12 cellular contexts compared by ENCODE assay signal in genomic region chr10:120145107-120145506, GRCh38.
DNase-seq lines count a peak whose midpoint lies in the region; ATAC-seq, FAIRE-seq and TF ChIP-seq lines count a peak whose summit lies in the region.
"Had no signal": no experiment of that assay in that cellular context is flagged by ENCODE, and none has a peak within 500 bp of the region (broad histone marks: within the 10 kb centered on the region; RNA-seq: fewer than 3 reads in every experiment).

No MANE protein-coding gene starts in this region.

- no peaks in the 10 kb centered on the region for H3K27me3 ChIP-seq in GM23338 (ENCODE audit: insufficient read depth)
- H3K27me3 ChIP-seq in K562 (ENCODE audit: control insufficient read depth in 2 of 2, insufficient read depth in 2 of 2, low read length in 2 of 2): peaks cover 0 to 11% of the 10 kb centered on the region in 2 experiments; a peak in 2 of 5 replicates
- H3K27me3 ChIP-seq in osteoblast (ENCODE audit: insufficient read depth, low read length): no peaks in the 10 kb centered on the region
- no peaks in the 10 kb centered on the region for H3K27me3 ChIP-seq in ascending aorta

- H3K27ac ChIP-seq in GM23338 (ENCODE audit: low read depth): no peak overlapping the region
- H3K27ac ChIP-seq in K562 (ENCODE audit: extremely low read depth, low read depth, low read length): no peak overlapping the region
- H3K27ac ChIP-seq in osteoblast (ENCODE audit: low read depth, low read length): no peak overlapping the region
- H3K27ac ChIP-seq in ascending aorta: no peak overlapping the region
- H3K27ac ChIP-seq: A549 had no signal

- H3K4me1 ChIP-seq in GM23338 (ENCODE audit: insufficient read depth) (no peaks in the 10 kb centered on the region), K562 (replicated peaks in 1 of 2; ENCODE audit: control insufficient read depth in 2 of 2, insufficient read depth in 2 of 2, low read length in 2 of 2) (peaks cover 6 to 14% of the 10 kb centered on the region in 2 experiments; a peak in 3 of 5 replicates), osteoblast (ENCODE audit: insufficient read depth, low read length) (no peaks in the 10 kb centered on the region), ascending aorta (no peaks in the 10 kb centered on the region)
- H3K4me1 ChIP-seq: A549 had no signal

- peaks cover 1% of the 10 kb centered on the region; the same call in 2 of the 3 replicates for H3K4me1 Mint-ChIP-seq in GM23338
- H3K4me1 Mint-ChIP-seq in activated naive CD8-positive, alpha-beta T cell treated with anti-CD3 and anti-CD28 coated beads for 36 hours: no peaks in the 10 kb centered on the region
- peaks cover under 1% of the 10 kb centered on the region for H3K4me1 Mint-ChIP-seq in WTC11
- H3K4me1 Mint-ChIP-seq: CD8-positive, alpha-beta memory T cell had no signal

- TF ChIP-seq CTCF in GM23338 (conservative IDR thresholded peaks at IDR 0.05; ENCODE audit: low read depth in 2 of 2): no peak
- TF ChIP-seq CTCF in K562 (IDR thresholded peaks at IDR 0.05 in 2 of 3, conservative IDR thresholded peaks at IDR 0.05 in 1 of 3; ENCODE audit: insufficient read depth in 2 of 3, low read depth in 1 of 3, low read length in 3 of 3): no peak
- no peak for TF ChIP-seq CTCF in osteoblast (IDR thresholded peaks at IDR 0.05; ENCODE audit: extremely low read depth, low read depth, low read length)
- no peak for TF ChIP-seq CTCF in ascending aorta (IDR thresholded peaks at IDR 0.05)
- TF ChIP-seq CTCF in WTC11 (IDR thresholded peaks at IDR 0.05): no peak

- H3K4me3 ChIP-seq in GM23338 (no peak overlapping the region), K562 (no peak overlapping the region), osteoblast (ENCODE audit: insufficient read depth, low read length) (no peak overlapping the region), ascending aorta (no peak overlapping the region)
- H3K4me3 ChIP-seq: A549 had no signal

- H3K9me3 Mint-ChIP-seq in GM23338 (no peaks in the 10 kb centered on the region), WTC11 (no peaks in the 10 kb centered on the region; the same call in 1 of the 2 replicates)
- H3K9me3 Mint-ChIP-seq in activated naive CD8-positive, alpha-beta T cell treated with anti-CD3 and anti-CD28 coated beads for 36 hours: no peaks in the 10 kb centered on the region
- H3K9me3 Mint-ChIP-seq: CD8-positive, alpha-beta memory T cell had no signal

- in situ Hi-C loops in K562 (cut with MboI): no loop called here

- H4K20me1 ChIP-seq in GM23338 (replicated peaks; ENCODE audit: insufficient read depth) (no peaks in the 10 kb centered on the region), K562 (replicated peaks; ENCODE audit: control insufficient read depth, insufficient read depth, low read length) (no peaks in the 10 kb centered on the region; the same call in 1 of the 2 replicates), osteoblast (ENCODE audit: insufficient read depth, low read length) (no peaks in the 10 kb centered on the region)

- POLR2A ChIA-PET in K562 (lab: Yijun Ruan, JAX): no interaction called here
- POLR2A ChIA-PET in WTC11 (lab: Charles Lee): interaction anchor here (0.8 kb wide), 1 partner anchor 42 kb away, joined by 3 read pairs; no protein-coding TSS in a partner anchor

- intact Hi-C loops in K562 (cut with micrococcal nuclease) (no loop called here), ascending aorta (cut with DNase I) (no loop called here)

- no peak for TF ChIP-seq POLR2A in K562 (conservative IDR thresholded peaks at IDR 0.05)

- H3K27ac Mint-ChIP-seq in GM23338: no peak overlapping the region
- no peak overlapping the region for H3K27ac Mint-ChIP-seq in activated naive CD8-positive, alpha-beta T cell treated with anti-CD3 and anti-CD28 coated beads for 36 hours
- H3K27ac Mint-ChIP-seq in WTC11: no peak overlapping the region
- H3K27ac Mint-ChIP-seq: CD8-positive, alpha-beta memory T cell had no signal

- ATAC-seq in GM23338 (no peak), K562 (peak; percentile 93), WTC11 (no peak)
- ATAC-seq: A549, HCT116, HepG2 had no signal

- TF ChIP-seq RAD21 in K562 (CRISPR knock-in tag; conservative IDR thresholded peaks at IDR 0.05 in 1 of 2, IDR thresholded peaks at IDR 0.05 in 1 of 2): no peak

- H3K36me3 Mint-ChIP-seq in GM23338 (ENCODE audit: low read depth) (no peaks in the 10 kb centered on the region), WTC11 (no peaks in the 10 kb centered on the region)
- H3K36me3 Mint-ChIP-seq in activated naive CD8-positive, alpha-beta T cell treated with anti-CD3 and anti-CD28 coated beads for 36 hours: no peaks in the 10 kb centered on the region
- H3K36me3 Mint-ChIP-seq: CD8-positive, alpha-beta memory T cell had no signal

- no peak for DNase-seq in GM23338 (ENCODE audit: low spot score)
- peak; percentile 96 for DNase-seq in OCI-M1 (lab: John Stamatoyannopoulos, UW)
- DNase-seq in K562 (ENCODE audit: extremely low read depth in 1 of 4, low spot score in 3 of 4): peak; percentile 55 to 78 (median 64)
- DNase-seq in osteoblast (ENCODE audit: insufficient read length, low spot score, missing footprints): peak; percentile 19
- no peak for DNase-seq in activated naive CD8-positive, alpha-beta T cell treated with anti-CD3 and anti-CD28 coated beads for 36 hours
- DNase-seq in ascending aorta (ENCODE audit: low spot score in 2 of 2): no peak
- no peak for DNase-seq in WTC11 (ENCODE audit: low spot score)
- DNase-seq: CD8-positive, alpha-beta memory T cell; DMS53 had no signal

- peak; percentile 72 for FAIRE-seq in K562 (lab: Jason Lieb, UNC)
- FAIRE-seq: A549, HepG2 had no signal

- H3K9me1 ChIP-seq in K562 (ENCODE audit: control insufficient read depth, insufficient read depth, low read length): no peaks in the 10 kb centered on the region

- no peak overlapping the region for H3K9ac ChIP-seq in K562 (ENCODE audit: insufficient read depth in 1 of 2, low read depth in 2 of 2, low read length in 2 of 2)

- H3K4me2 ChIP-seq in GM23338: no peak overlapping the region
- no peak overlapping the region for H3K4me2 ChIP-seq in K562 (ENCODE audit: insufficient read depth, low read length)
- no peak overlapping the region for H3K4me2 ChIP-seq in osteoblast (ENCODE audit: insufficient read depth, low read length)
- H3K4me2 ChIP-seq: A549 had no signal

- CTCF ChIA-PET in K562 (lab: Yijun Ruan, JAX; ENCODE audit: low intra/inter-chr PET ratio) (no interaction called here), WTC11 (lab: Charles Lee) (no interaction called here)

- no peaks in the 10 kb centered on the region for H3K9me2 ChIP-seq in GM23338 (ENCODE audit: insufficient read depth)

- H3K9me3 ChIP-seq in K562 (replicated peaks; ENCODE audit: control insufficient read depth, insufficient read depth, low read depth, low read length) (no peaks in the 10 kb centered on the region), osteoblast (ENCODE audit: low read depth, low read length) (no peaks in the 10 kb centered on the region), ascending aorta (no peaks in the 10 kb centered on the region)
- H3K9me3 ChIP-seq: A549 had no signal

- H2AFZ ChIP-seq in GM23338 (peak overlapping the region; percentile 47; the same call in 1 of the 2 replicates), K562 (ENCODE audit: low read depth, low read length) (no peak overlapping the region), osteoblast (ENCODE audit: low read length) (no peak overlapping the region)

- no peaks in the 10 kb centered on the region for H3F3A ChIP-seq in GM23338 (replicated peaks; ENCODE audit: low read depth)

- peak; percentile 92 for TF ChIP-seq EP300 in K562 (IDR thresholded peaks at IDR 0.05; ENCODE audit: low read length)

- no peaks in the 10 kb centered on the region for H3K79me2 ChIP-seq in GM23338 (replicated peaks; ENCODE audit: insufficient read depth)
- no peaks in the 10 kb centered on the region for H3K79me2 ChIP-seq in K562 (ENCODE audit: control insufficient read depth, insufficient read depth, low read length)
- no peaks in the 10 kb centered on the region for H3K79me2 ChIP-seq in osteoblast (ENCODE audit: insufficient read depth, low read length)

- WGBS in K562 (ENCODE audit: insufficient coverage, low coverage, missing lambda C conversion rate): 0% methylated on average over 5 of the region's 5 CpGs

- H3K4me3 Mint-ChIP-seq in GM23338 (no peak overlapping the region), WTC11 (no peak overlapping the region)
- no peak overlapping the region for H3K4me3 Mint-ChIP-seq in activated naive CD8-positive, alpha-beta T cell treated with anti-CD3 and anti-CD28 coated beads for 36 hours
- H3K4me3 Mint-ChIP-seq: CD8-positive, alpha-beta memory T cell had no signal

- H3K36me3 ChIP-seq in GM23338 (ENCODE audit: insufficient read depth) (no peaks in the 10 kb centered on the region), K562 (ENCODE audit: control insufficient read depth, insufficient read depth, low read length) (no peaks in the 10 kb centered on the region), osteoblast (ENCODE audit: insufficient read depth, low read length) (no peaks in the 10 kb centered on the region), ascending aorta (no peaks in the 10 kb centered on the region)

- H3K27me3 Mint-ChIP-seq in GM23338 (ENCODE audit: insufficient read depth, low read depth, poor library complexity) (peaks cover 3% of the 10 kb centered on the region), WTC11 (ENCODE audit: low read depth) (no peaks in the 10 kb centered on the region; the same call in 1 of the 2 replicates)
- peaks cover 17% of the 10 kb centered on the region for H3K27me3 Mint-ChIP-seq in activated naive CD8-positive, alpha-beta T cell treated with anti-CD3 and anti-CD28 coated beads for 36 hours

- no TSS peak for BruUV-seq in K562 (replicated peaks; lab: Mats Ljungman, UMichigan)

TF ChIP-seq in K562, 482 proteins besides CTCF, POLR2A, EP300 and RAD21 (continues in another document):
- TF ChIP-seq FOXM1 (IDR thresholded peaks at IDR 0.05; ENCODE audit: low read depth) (peak; percentile 93), FOXM1 (CRISPR knock-in tag; IDR thresholded peaks at IDR 0.05; ENCODE audit: low read depth) (no peak), SP2 (IDR thresholded peaks at IDR 0.05; ENCODE audit: extremely low read depth, low read depth, low read length, poor library complexity, severe bottlenecking) (no peak), RBM34 (IDR thresholded peaks at IDR 0.05; ENCODE audit: borderline replicate concordance, insufficient read depth, low read length) (no peak), PML (IDR thresholded peaks at IDR 0.05; ENCODE audit: low read length) (peak; percentile 97), ZNF212 (CRISPR knock-in tag; IDR thresholded peaks at IDR 0.05) (no peak)

TF ChIP-seq in WTC11, 78 proteins besides CTCF, POLR2A, EP300 and RAD21 (continues in another document):
- TF ChIP-seq TEAD4 (CRISPR knock-in tag; IDR thresholded peaks at IDR 0.05): no peak

Comparison
In these comparisons a context has a peak if more than half of its experiments do, and no peak if none do; other contexts are left out.
1. DNase-seq: peak in OCI-M1 (single experiment), K562 (4 of 4) and osteoblast (single experiment); none in GM23338 (single experiment), activated naive CD8-positive, alpha-beta T cell treated with anti-CD3 and anti-CD28 coated beads for 36 hours (single experiment), ascending aorta (0 of 2) and WTC11 (single experiment).